ENCODE assay signal across 18 cellular contexts in the genomic region with DNA sequence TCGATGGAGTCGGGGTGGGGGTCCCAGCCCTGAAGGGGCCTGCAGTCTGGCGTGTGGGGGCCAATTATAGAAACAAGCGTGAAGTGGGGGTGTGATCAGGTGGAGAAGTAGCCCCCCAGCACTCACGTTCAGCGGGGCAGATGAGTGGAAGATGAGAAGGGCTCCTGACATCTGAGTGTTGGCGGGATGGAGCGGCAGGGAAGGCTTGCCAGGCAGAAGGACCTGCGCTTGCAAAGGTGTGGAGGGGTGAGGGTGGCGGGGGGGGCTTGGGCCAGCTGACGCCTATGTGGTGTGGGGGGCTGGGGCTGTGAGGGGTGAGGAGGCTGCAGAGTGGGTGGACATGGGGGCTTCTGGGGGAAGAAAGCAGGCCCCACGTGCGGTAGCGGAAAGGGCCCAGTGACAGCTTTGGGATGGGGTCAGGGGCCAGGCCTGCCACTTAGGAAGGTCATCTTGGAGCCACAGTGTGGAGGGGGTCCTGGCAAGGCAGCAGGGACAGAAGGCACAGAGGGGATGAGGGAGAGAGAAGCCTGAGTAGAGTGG. TPM values are rescaled to one million over a fixed set of nuclear protein-coding genes. Genes with fewer than 3 reads are reported as not detected.
DNase-seq lines count a peak whose midpoint lies in the region; ATAC-seq, FAIRE-seq and TF ChIP-seq lines count a peak whose summit lies in the region.
"Had no signal": no experiment of that assay in that cellular context is flagged by ENCODE, and none has a peak within 500 bp of the region (broad histone marks: within the 10 kb centered on the region; RNA-seq: fewer than 3 reads in every experiment).

No MANE protein-coding gene starts in this region.

- TF ChIP-seq POLR2A in K562 (conservative IDR thresholded peaks at IDR 0.05) (no peak), gastroesophageal sphincter (IDR thresholded peaks at IDR 0.05) (no peak)

- in situ Hi-C loops in K562 (cut with MboI): no loop called here

- H2BK15ac ChIP-seq in neuronal stem cell (ENCODE audit: low read length): no peak overlapping the region

- intact Hi-C loops in Right ventricle myocardium superior (cut with DNase I) (no loop called here), left cardiac atrium (cut with DNase I) (no loop called here), K562 (cut with micrococcal nuclease) (no loop called here)

- H3K79me2 ChIP-seq in K562 (ENCODE audit: control insufficient read depth, insufficient read depth, low read length): no peaks in the 10 kb centered on the region

- H2BK12ac ChIP-seq in neuronal stem cell (ENCODE audit: low read length): no peak overlapping the region

- POLR2A ChIA-PET in K562 (lab: Yijun Ruan, JAX): interaction anchor here (0.6 kb wide), 1 partner anchor 275 kb away, joined by 3 read pairs; no protein-coding TSS in a partner anchor

- BruUV-seq in K562 (replicated peaks; lab: Mats Ljungman, UMichigan): no TSS peak

- H3K4ac ChIP-seq in neuronal stem cell (ENCODE audit: low read length): no peak overlapping the region

- H2BK120ac ChIP-seq in neuronal stem cell (ENCODE audit: low read depth, low read length): no peak overlapping the region

- H4K91ac ChIP-seq in neuronal stem cell (ENCODE audit: low read depth, low read length, poor library complexity): no peak overlapping the region

- FAIRE-seq in K562 (lab: Jason Lieb, UNC): no peak
- FAIRE-seq: GM12892, H1 had no signal

- no peak overlapping the region for H2AFZ ChIP-seq in K562 (ENCODE audit: low read depth, low read length)
- no peak overlapping the region for H2AFZ ChIP-seq in neuronal stem cell (ENCODE audit: low read length)

- peaks cover 9 to 21% of the 10 kb centered on the region in 2 experiments; a peak in 3 of 5 replicates for H3K4me1 ChIP-seq in K562 (replicated peaks in 1 of 2; ENCODE audit: control insufficient read depth in 2 of 2, insufficient read depth in 2 of 2, low read length in 2 of 2)
- peaks cover 9 to 10% of the 10 kb centered on the region in 2 donors for H3K4me1 ChIP-seq in neuronal stem cell (ENCODE audit: control insufficient read depth in 2 of 2, insufficient read depth in 1 of 2, low read depth in 1 of 2, low read length in 2 of 2)
- H3K4me1 ChIP-seq in gastroesophageal sphincter: no peaks in the 10 kb centered on the region

- H3K4me3 ChIP-seq in K562 (no peak overlapping the region), neuronal stem cell (ENCODE audit: low read length in 2 of 2) (no peak overlapping the region), gastroesophageal sphincter (no peak overlapping the region)
- H3K4me3 ChIP-seq: MG63 had no signal

- H3K27ac ChIP-seq in K562 (ENCODE audit: extremely low read depth, low read depth, low read length) (no peak overlapping the region), neuronal stem cell (replicated peaks; ENCODE audit: low read length) (no peak overlapping the region), gastroesophageal sphincter (no peak overlapping the region)
- H3K27ac ChIP-seq: RWPE1 had no signal

- no peak overlapping the region for H3K23ac ChIP-seq in neuronal stem cell (ENCODE audit: low read depth, low read length, poor library complexity)

- TF ChIP-seq CTCF in K562 (IDR thresholded peaks at IDR 0.05 in 2 of 3, conservative IDR thresholded peaks at IDR 0.05 in 1 of 3; ENCODE audit: insufficient read depth in 2 of 3, low read depth in 1 of 3, low read length in 3 of 3): no peak
- TF ChIP-seq CTCF in gastroesophageal sphincter (IDR thresholded peaks at IDR 0.05): no peak

- no peaks in the 10 kb centered on the region for H3K36me3 ChIP-seq in K562 (ENCODE audit: control insufficient read depth, insufficient read depth, low read length)
- no peaks in the 10 kb centered on the region for H3K36me3 ChIP-seq in neuronal stem cell (replicated peaks in 1 of 2; ENCODE audit: control insufficient read depth in 2 of 2, insufficient read depth in 2 of 2, low read length in 2 of 2)
- no peaks in the 10 kb centered on the region for H3K36me3 ChIP-seq in gastroesophageal sphincter
- H3K36me3 ChIP-seq: MG63 had no signal

- peaks cover 2% of the 10 kb centered on the region for H3K79me1 ChIP-seq in neuronal stem cell (ENCODE audit: low read depth, low read length)

- H4K20me1 ChIP-seq in K562 (replicated peaks; ENCODE audit: control insufficient read depth, insufficient read depth, low read length): no peaks in the 10 kb centered on the region

- H3K27me3 ChIP-seq in K562 (ENCODE audit: control insufficient read depth in 2 of 2, insufficient read depth in 2 of 2, low read length in 2 of 2): peaks cover 0 to 21% of the 10 kb centered on the region in 2 experiments; a peak in 2 of 5 replicates
- no peaks in the 10 kb centered on the region for H3K27me3 ChIP-seq in neuronal stem cell (ENCODE audit: control insufficient read depth in 3 of 3, insufficient read depth in 3 of 3, low read depth in 1 of 3, low read length in 3 of 3)
- H3K27me3 ChIP-seq in gastroesophageal sphincter: peaks cover 48% of the 10 kb centered on the region
- H3K27me3 ChIP-seq: MG63 had no signal

- DNase-seq in Right ventricle myocardium superior (peak; percentile 11), left cardiac atrium (no peak), K562 (ENCODE audit: extremely low read depth in 1 of 4, low spot score in 3 of 4) (no peak), neuronal stem cell (ENCODE audit: low spot score) (no peak)
- DNase-seq: COR-L47, DMS153, MG63, NCI-H1092, NCI-H2081 treated with DMSO at 0.1 percent for 48 hours, NCI-H510A, NCI-H82, PC-3 had no signal

- H4K8ac ChIP-seq in neuronal stem cell (ENCODE audit: low read depth, low read length): no peak overlapping the region

- H2BK5ac ChIP-seq in neuronal stem cell (ENCODE audit: low read length): no peak overlapping the region

- H3K9me1 ChIP-seq in K562 (ENCODE audit: control insufficient read depth, insufficient read depth, low read length): no peaks in the 10 kb centered on the region

- ATAC-seq in Right ventricle myocardium superior (ENCODE audit: poor library complexity) (no peak), left cardiac atrium (no peak), K562 (no peak), gastroesophageal sphincter (no peak), GM19324 (IDR thresholded peaks at IDR 0.05; ENCODE audit: low FRiP score, unreplicated experiment) (no peak), HG02610 (IDR thresholded peaks at IDR 0.05; ENCODE audit: unreplicated experiment) (no peak)
- ATAC-seq: PC-3 had no signal

- H2AK5ac ChIP-seq in neuronal stem cell (ENCODE audit: low read depth, low read length): peak overlapping the region; percentile 87

- CTCF ChIA-PET in K562 (lab: Yijun Ruan, JAX; ENCODE audit: low intra/inter-chr PET ratio): no interaction called here

- H3K9ac ChIP-seq in K562 (ENCODE audit: insufficient read depth in 1 of 2, low read depth in 2 of 2, low read length in 2 of 2): no peak overlapping the region
- H3K9ac ChIP-seq in neuronal stem cell (ENCODE audit: low read depth, low read length, poor library complexity): no peak overlapping the region

- no peaks in the 10 kb centered on the region for H3K9me3 ChIP-seq in K562 (replicated peaks; ENCODE audit: control insufficient read depth, insufficient read depth, low read depth, low read length)
- no peaks in the 10 kb centered on the region for H3K9me3 ChIP-seq in neuronal stem cell (replicated peaks in 1 of 2; ENCODE audit: control insufficient read depth in 2 of 2, insufficient read depth in 1 of 2, low read depth in 1 of 2, low read length in 2 of 2)
- no peaks in the 10 kb centered on the region for H3K9me3 ChIP-seq in gastroesophageal sphincter
- H3K9me3 ChIP-seq: MG63 had no signal

- peak overlapping the region; percentile 66 for H3K18ac ChIP-seq in neuronal stem cell (ENCODE audit: low read length)

- WGBS in K562 (ENCODE audit: insufficient coverage, low coverage, missing lambda C conversion rate): 12% methylated on average over 9 of the region's 14 CpGs
- no CpG with 5 or more reads among the region's 14 CpGs for WGBS in neuronal stem cell (ENCODE audit: extremely low coverage in 2 of 2, insufficient read length in 2 of 2, insufficient replicate concordance in 1 of 2), 2 donors
- WGBS in gastroesophageal sphincter (ENCODE audit: low coverage in 1 of 2), 2 donors: 97% methylated on average over 6 of the region's 14 CpGs; no CpG with 5 or more reads in 1 of the 2 donors

- H3K4me2 ChIP-seq in K562 (ENCODE audit: insufficient read depth, low read length) (no peak overlapping the region), neuronal stem cell (ENCODE audit: insufficient read depth, low read length, poor library complexity, severe bottlenecking) (no peak overlapping the region)

- H3K14ac ChIP-seq in neuronal stem cell (ENCODE audit: low read length): no peak overlapping the region

- no peak for TF ChIP-seq RAD21 in K562 (CRISPR knock-in tag; conservative IDR thresholded peaks at IDR 0.05 in 1 of 2, IDR thresholded peaks at IDR 0.05 in 1 of 2)

- TF ChIP-seq EP300 in K562 (IDR thresholded peaks at IDR 0.05; ENCODE audit: low read length) (no peak), gastroesophageal sphincter (IDR thresholded peaks at IDR 0.05) (no peak)

TF ChIP-seq in K562, 482 proteins besides CTCF, POLR2A, EP300 and RAD21:
- TF ChIP-seq ZNF24 (IDR thresholded peaks at IDR 0.05) (0 out of 2 replicates have a peak, but pooled peaks have one; percentile 3), SIN3B (IDR thresholded peaks at IDR 0.05; ENCODE audit: low read depth) (no peak)

RNA-seq across cellular contexts. Expression of gene BEGAIN, which starts 22.2 kb away (rescaled TPM):
- total RNA-seq in Right ventricle myocardium superior (0.46 TPM), left cardiac atrium (1 to 10 TPM; 1.7 to 2.1 TPM), K562 (2014; rRNA removed) (0.20 and 0.68 TPM in 2 replicates), K562 (2014; rRNA removed; fragmentation: Illumina TruSeq; extraction: Trizol) (0.10 TPM in 1 of 2 replicates, not detected in the other), K562 (2015; rRNA removed; fragmentation: Illumina TruSeq; extraction: Trizol) (0.11 and 0.40 TPM in 2 replicates), K562 (2021) (0.55 and 1.1 TPM in 2 replicates), gastroesophageal sphincter (1 to 10 TPM; 3.9 to 5.6 (median 4.2) TPM)
- total RNA-seq in K562 (2011; cell fraction: chromatin; rRNA removed; ENCODE audit: low replicate concordance): 1.2 and 3.3 TPM in 2 replicates
- total RNA-seq in K562 (2011; cell fraction: nucleolus; rRNA removed): 0.53 and 2.2 TPM in 2 replicates
- 0.31 and 0.95 TPM in 2 replicates for total RNA-seq in K562 (2011; cell fraction: nucleoplasm; rRNA removed)
- polyA plus RNA-seq in K562 (2011; rRNA removed) (0.54 and 1.4 TPM in 2 replicates), K562 (2014; fragmentation: Illumina TruSeq; extraction: Trizol) (0.07 and 0.50 TPM in 2 replicates), K562 (2014; fragmentation: Nextera tagmentation; extraction: Ambion mirVana) (not detected), K562 (2014; rRNA removed) (0.62 and 1.7 TPM in 2 replicates)
- 1.5 TPM in 2 replicates for polyA plus RNA-seq in K562 (2011; cell fraction: cytosol; rRNA removed)
- polyA plus RNA-seq in K562 (2011; cell fraction: nucleus; rRNA removed): 5.2 and 5.3 TPM in 2 replicates
- polyA plus RNA-seq in K562 (2012): 0.25 and 0.51 TPM in 2 replicates
- polyA minus RNA-seq in K562 (2011; rRNA and poly(A)+ RNA removed): 0.45 and 1.1 TPM in 2 replicates
- 0.86 and 2.7 TPM in 2 replicates for polyA minus RNA-seq in K562 (2011; cell fraction: cytosol; rRNA and poly(A)+ RNA removed)
- polyA minus RNA-seq in K562 (2011; cell fraction: nucleus; rRNA and poly(A)+ RNA removed): 0.81 and 1.3 TPM in 2 replicates
- 20.9 TPM for polyA plus RNA-seq in neuronal stem cell (2013, experiment 1 of 2)
- 20.1 TPM for polyA plus RNA-seq in neuronal stem cell (2013, experiment 2 of 2)
